In genomic region chr9:128455849-128456612, GRCh38 we compare ENCODE assay signal across 1 cellular context.
TF ChIP-seq lines count a peak whose summit lies in the region.

Gene ODF2 (plus strand): TSS chr9:128456006. CDS start chr9:128456092, 86 bp downstream.

TF ChIP-seq in GM12878, 131 proteins besides CTCF, POLR2A, EP300 and RAD21 (continued from another document):
- TF ChIP-seq HSF1 (IDR thresholded peaks at IDR 0.05; ENCODE audit: low read depth, low read length) (no peak), PAX8 (IDR thresholded peaks at IDR 0.05) (no peak), SMAD1 (IDR thresholded peaks at IDR 0.05; ENCODE audit: low read depth, partially characterized antibody) (no peak), E2F8 (IDR thresholded peaks at IDR 0.05; ENCODE audit: low read depth, partially characterized antibody) (no peak), EED (IDR thresholded peaks at IDR 0.05; ENCODE audit: low read depth) (no peak), HDAC6 (IDR thresholded peaks at IDR 0.05; ENCODE audit: unreplicated experiment) (no peak), ZNF207 (IDR thresholded peaks at IDR 0.05; ENCODE audit: borderline replicate concordance) (no peak), CREM (IDR thresholded peaks at IDR 0.05; ENCODE audit: low read depth) (peak; percentile 60), ZSCAN29 (IDR thresholded peaks at IDR 0.05) (peak; percentile 29; the same call in 1 of the 2 replicates), BMI1 (IDR thresholded peaks at IDR 0.05; ENCODE audit: borderline replicate concordance) (peak; percentile 88), MYB (IDR thresholded peaks at IDR 0.05; ENCODE audit: borderline replicate concordance, low read depth, low read length) (no peak), BCLAF1 (IDR thresholded peaks at IDR 0.05) (no peak), NFYA (IDR thresholded peaks at IDR 0.05; ENCODE audit: borderline replicate concordance, low read depth, low read length) (no peak), ZNF592 (IDR thresholded peaks at IDR 0.05) (no peak), CHD4 (IDR thresholded peaks at IDR 0.05) (no peak), SUZ12 (IDR thresholded peaks at IDR 0.05; ENCODE audit: unreplicated experiment) (no peak), ZNF24 (IDR thresholded peaks at IDR 0.05) (no peak), YY1 (IDR thresholded peaks at IDR 0.05; ENCODE audit: low read depth, low read length) (no peak), TARDBP (IDR thresholded peaks at IDR 0.05; ENCODE audit: borderline replicate concordance) (no peak), ZNF622 (IDR thresholded peaks at IDR 0.05) (no peak), DPF2 (IDR thresholded peaks at IDR 0.05) (0 out of 2 replicates have a peak, but pooled peaks have one; percentile 63), CEBPZ (IDR thresholded peaks at IDR 0.05; ENCODE audit: low read depth, low read length) (no peak), LARP7 (IDR thresholded peaks at IDR 0.05) (peak; percentile 40), ATF3 (IDR thresholded peaks at IDR 0.05; ENCODE audit: borderline replicate concordance, extremely low read depth, low read depth, low read length) (no peak), TCF3 (IDR thresholded peaks at IDR 0.05; ENCODE audit: borderline replicate concordance, insufficient read depth, low read depth, low read length) (no peak), POU2F2 (IDR thresholded peaks at IDR 0.05; ENCODE audit: borderline replicate concordance, low read depth, low read length) (no peak), RBBP5 (conservative IDR thresholded peaks at IDR 0.05) (no peak), RELB (IDR thresholded peaks at IDR 0.05; ENCODE audit: low read depth) (0 out of 2 replicates have a peak, but pooled peaks have one; percentile 18), FOS (IDR thresholded peaks at IDR 0.05; ENCODE audit: borderline replicate concordance, extremely low read depth, insufficient read length) (no peak), NR2C1 (IDR thresholded peaks at IDR 0.05) (no peak), USF2 (IDR thresholded peaks at IDR 0.05; ENCODE audit: borderline replicate concordance, low read depth, low read length) (no peak), CHD2 (IDR thresholded peaks at IDR 0.05; ENCODE audit: borderline replicate concordance, low read depth, low read length) (peak; percentile 52; the same call in 1 of the 2 replicates), POLR2AphosphoS5 (IDR thresholded peaks at IDR 0.05; ENCODE audit: low read length) (peak; percentile 85), TAF1 (IDR thresholded peaks at IDR 0.05; ENCODE audit: borderline replicate concordance, low read depth, low read length) (peak; percentile 52; the same call in 1 of the 2 replicates), SIX5 (IDR thresholded peaks at IDR 0.05; ENCODE audit: low read depth, low read length, severe bottlenecking) (no peak), ETV6 (conservative IDR thresholded peaks at IDR 0.05 in 1 of 2, IDR thresholded peaks at IDR 0.05 in 1 of 2; ENCODE audit: borderline replicate concordance in 1 of 2, low read depth in 1 of 2) (no peak), HCFC1 (IDR thresholded peaks at IDR 0.05; ENCODE audit: low read length) (no peak; the same call in none of the 2 replicates), MTA2 (IDR thresholded peaks at IDR 0.05; ENCODE audit: low read depth) (no peak), NRF1 (conservative IDR thresholded peaks at IDR 0.05; ENCODE audit: low read depth, low read length) (no peak; the same call in 1 of the 2 replicates), RUNX3 (IDR thresholded peaks at IDR 0.05; ENCODE audit: low read length) (no peak), ELK1 (IDR thresholded peaks at IDR 0.05; ENCODE audit: low read depth, low read length) (peak; percentile 94), YBX1 (IDR thresholded peaks at IDR 0.05) (no peak), ZNF274 (IDR thresholded peaks at IDR 0.05; ENCODE audit: insufficient read depth, insufficient read length) (no peak), ZBED1 (IDR thresholded peaks at IDR 0.05; ENCODE audit: borderline replicate concordance) (no peak), ATF7 (IDR thresholded peaks at IDR 0.05; ENCODE audit: low read depth) (no peak), RB1 (IDR thresholded peaks at IDR 0.05; ENCODE audit: borderline replicate concordance) (peak; percentile 21; the same call in 1 of the 2 replicates)
